ENCODE assay signal across 13 cellular contexts in genomic region chr18:12862467-12862866, GRCh38. TPM values are rescaled to one million over a fixed set of nuclear protein-coding genes. Genes with fewer than 3 reads are reported as not detected.
A peak's percentile ranks its signal among the peaks of the same experiment; 100 is the strongest.
DNase-seq lines count a peak whose midpoint lies in the region; ATAC-seq, FAIRE-seq and TF ChIP-seq lines count a peak whose summit lies in the region.
"Had no signal": no experiment of that assay in that cellular context is flagged by ENCODE, and none has a peak within 500 bp of the region (broad histone marks: within the 10 kb centered on the region; RNA-seq: fewer than 3 reads in every experiment).

No MANE protein-coding gene starts in this region.

- H3K36me3 ChIP-seq in HUES64 (ENCODE audit: insufficient read depth, low read length) (0 out of 2 replicates have a peak, but pooled peaks cover 5% of the 10 kb centered on the region), bronchial epithelial cell (ENCODE audit: control insufficient read depth, insufficient read depth, low read length) (peaks cover 2% of the 10 kb centered on the region), mucosa of descending colon (ENCODE audit: low read depth) (no peaks in the 10 kb centered on the region)
- H3K36me3 ChIP-seq: thoracic aorta had no signal

- WGBS in HUES64 = 18% methylated on average over 2 of the region's 2 CpGs

- DNase-seq in CD14-positive monocyte (ENCODE audit: low spot score) (no peak), bronchial epithelial cell (ENCODE audit: low read depth) (peak; percentile 77), mucosa of descending colon (peak in 1 of 3 donors; percentile 40), UCSD-AML1 (lab: John Stamatoyannopoulos, UW; ENCODE audit: unreplicated experiment) (no peak), NCI-H1436 (lab: John Stamatoyannopoulos, UW) (no peak), chondrocyte (ENCODE audit: low spot score) (no peak)
- no peak for DNase-seq in activated CD4-positive, alpha-beta T cell treated with anti-CD3 and anti-CD28 coated beads for 36 hours
- DNase-seq: caudate nucleus; stimulated activated CD4-positive, alpha-beta T cell treated with anti-CD3 and anti-CD28 coated beads, Interleukin-2, amount 100 ng/mL, for 48 hours had no signal

- peaks cover 11 to 23% of the 10 kb centered on the region in 2 donors for H3K36me3 Mint-ChIP-seq in CD14-positive monocyte
- H3K36me3 Mint-ChIP-seq in activated CD4-positive, alpha-beta T cell treated with anti-CD3 and anti-CD28 coated beads for 36 hours (ENCODE audit: low read depth) = peaks cover 11% of the 10 kb centered on the region
- no peaks in the 10 kb centered on the region for H3K36me3 Mint-ChIP-seq in chondrocyte (ENCODE audit: low read depth)

- CTCF ChIA-PET in activated CD4-positive, alpha-beta T cell treated with anti-CD3 and anti-CD28 coated beads for 36 hours (lab: Charles Lee) = interaction anchor here (0.6 to 2.2 kb wide), 7 partner anchors 19 to 544 kb away, joined by 3 to 9 read pairs (median 4); no protein-coding TSS in a partner anchor

- POLR2A ChIA-PET in activated CD4-positive, alpha-beta T cell treated with anti-CD3 and anti-CD28 coated beads for 36 hours (lab: Charles Lee) = interaction anchor here (0.6 to 1.3 kb wide), 3 partner anchors 14 to 23 kb away, joined by 3 to 4 read pairs (median 3); no protein-coding TSS in a partner anchor

- intact Hi-C loops in CD14-positive monocyte (cut with micrococcal nuclease) = no loop called here
- intact Hi-C loops in mucosa of descending colon (cut with DNase I, micrococcal nuclease) = no loop called here
- intact Hi-C loops in activated CD4-positive, alpha-beta T cell treated with anti-CD3 and anti-CD28 coated beads for 36 hours (cut with DNase I, micrococcal nuclease) = no loop called here

- peak; percentile 91 for ATAC-seq in mucosa of descending colon
- no peak for ATAC-seq in activated CD4-positive, alpha-beta T cell treated with anti-CD3 and anti-CD28 coated beads for 36 hours

- H3K9me3 ChIP-seq in HUES64 (ENCODE audit: insufficient read depth, low read depth, low read length) (no peaks in the 10 kb centered on the region), mucosa of descending colon (no peaks in the 10 kb centered on the region)
- H3K9me3 ChIP-seq: thoracic aorta had no signal

- H3K9ac ChIP-seq in HUES64 (ENCODE audit: low read depth, low read length) = no peak overlapping the region

- FAIRE-seq in bronchial epithelial cell (lab: Jason Lieb, UNC) = no peak
- FAIRE-seq: frontal cortex had no signal

- H3K27ac ChIP-seq in HUES64 (ENCODE audit: low read depth, low read length) = peak overlapping the region; percentile 64; the same call in 1 of the 2 replicates
- H3K27ac ChIP-seq: thoracic aorta had no signal

- H3K27ac Mint-ChIP-seq in CD14-positive monocyte = peak overlapping the region in 4 of 7 donors; percentile 12 to 69 (median 38)
- H3K27ac Mint-ChIP-seq in activated CD4-positive, alpha-beta T cell treated with anti-CD3 and anti-CD28 coated beads for 36 hours = no peak overlapping the region
- no peak overlapping the region for H3K27ac Mint-ChIP-seq in chondrocyte (ENCODE audit: unreplicated experiment)

- peaks cover 23% of the 10 kb centered on the region for H3K4me1 Mint-ChIP-seq in CD14-positive monocyte
- peaks cover 50% of the 10 kb centered on the region for H3K4me1 Mint-ChIP-seq in activated CD4-positive, alpha-beta T cell treated with anti-CD3 and anti-CD28 coated beads for 36 hours
- peaks cover 21% of the 10 kb centered on the region for H3K4me1 Mint-ChIP-seq in chondrocyte (ENCODE audit: low read depth)

- H3K4me3 ChIP-seq in HUES64 (ENCODE audit: low read length) (no peak overlapping the region), bronchial epithelial cell (ENCODE audit: low read depth, low read length) (no peak overlapping the region), mucosa of descending colon (no peak overlapping the region)
- H3K4me3 ChIP-seq: thoracic aorta had no signal

- TF ChIP-seq CTCF in CD14-positive monocyte (IDR thresholded peaks at IDR 0.05) = no peak
- TF ChIP-seq CTCF in bronchial epithelial cell (IDR thresholded peaks at IDR 0.05; ENCODE audit: insufficient read depth, low read length, severe bottlenecking) = no peak
- no peak for TF ChIP-seq CTCF in mucosa of descending colon (IDR thresholded peaks at IDR 0.05)
- no peak for TF ChIP-seq CTCF in chondrocyte (IDR thresholded peaks at IDR 0.05)

- H3K4me3 Mint-ChIP-seq in CD14-positive monocyte (no peak overlapping the region), chondrocyte (ENCODE audit: unreplicated experiment) (no peak overlapping the region)
- no peak overlapping the region for H3K4me3 Mint-ChIP-seq in activated CD4-positive, alpha-beta T cell treated with anti-CD3 and anti-CD28 coated beads for 36 hours
- H3K4me3 Mint-ChIP-seq: neural crest cell had no signal

- H3K27me3 ChIP-seq in HUES64 (ENCODE audit: insufficient read depth, low read length) (no peaks in the 10 kb centered on the region), bronchial epithelial cell (ENCODE audit: control insufficient read depth, insufficient read depth, low read length) (no peaks in the 10 kb centered on the region)

- H3K27me3 Mint-ChIP-seq in CD14-positive monocyte (ENCODE audit: low read depth in 3 of 3) (no peaks in the 10 kb centered on the region), chondrocyte (ENCODE audit: low read depth) (no peaks in the 10 kb centered on the region)
- no peaks in the 10 kb centered on the region for H3K27me3 Mint-ChIP-seq in activated CD4-positive, alpha-beta T cell treated with anti-CD3 and anti-CD28 coated beads for 36 hours

- peaks cover 19% of the 10 kb centered on the region for H3K4me1 ChIP-seq in HUES64 (ENCODE audit: insufficient read depth, low read length)
- H3K4me1 ChIP-seq in mucosa of descending colon (ENCODE audit: low read depth) = peaks cover 15% of the 10 kb centered on the region

- H3K9me3 Mint-ChIP-seq in CD14-positive monocyte (peaks cover 0 to 1% (median 0%) of the 10 kb centered on the region in 7 donors), chondrocyte (ENCODE audit: low read depth) (no peaks in the 10 kb centered on the region)
- H3K9me3 Mint-ChIP-seq in activated CD4-positive, alpha-beta T cell treated with anti-CD3 and anti-CD28 coated beads for 36 hours (ENCODE audit: low read depth) = no peaks in the 10 kb centered on the region
- H3K9me3 Mint-ChIP-seq: neural crest cell had no signal

RNA-seq across cellular contexts. Expression of gene PTPN2, which starts 21.6 kb away (rescaled TPM):
- 100 to 1,000 TPM in 1 of 2 donors, 10 to 100 TPM in 1; 78.4 to 108 TPM for polyA plus RNA-seq in CD14-positive monocyte
- polyA plus RNA-seq in HUES64 (2013, experiment 1 of 2) = 35.1 TPM
- polyA plus RNA-seq in HUES64 (2013, experiment 2 of 2) = 35.1 TPM
- total RNA-seq in bronchial epithelial cell = 47.9 and 50.1 TPM in 2 replicates
- 10 to 100 TPM; 28.9 to 42.0 (median 38.4) TPM for total RNA-seq in mucosa of descending colon
- total RNA-seq in activated CD4-positive, alpha-beta T cell treated with anti-CD3 and anti-CD28 coated beads for 36 hours = 10 to 100 TPM; 60.6 to 72.9 TPM
- total RNA-seq in chondrocyte = 21.9 to 29.0 TPM (median 22.2 TPM) in 3 replicates

Comparison
In these comparisons a context has a peak if more than half of its experiments do, and no peak if none do; other contexts are left out.
1. H3K27ac Mint-ChIP-seq: peak in CD14-positive monocyte (4 of 7); none in activated CD4-positive, alpha-beta T cell treated with anti-CD3 and anti-CD28 coated beads for 36 hours (single experiment) and chondrocyte (single experiment).